In genomic region chr12:50024804-50025186, GRCh38 we compare ENCODE assay signal across 8 cellular contexts. TPM values are rescaled to one million over a fixed set of nuclear protein-coding genes. Genes with fewer than 3 reads are reported as not detected.
DNase-seq lines count a peak whose midpoint lies in the region; ATAC-seq and TF ChIP-seq lines count a peak whose summit lies in the region.

No MANE protein-coding gene starts in this region.

- TSS peak; percentile 48 for BruUV-seq in Caco-2 (replicated peaks; lab: Mats Ljungman, UMichigan)

- H3K36me3 ChIP-seq in Caco-2 (ENCODE audit: control insufficient read depth, insufficient read depth, low read length), result no peaks in the 10 kb centered on the region

- intact Hi-C loops in Caco-2 (cut with micrococcal nuclease; ENCODE audit: unreplicated experiment) (loop anchor here (1.0 kb wide), 1 partner anchor 87 kb away; no protein-coding TSS in a partner anchor), dorsolateral prefrontal cortex (cut with DNase I) (loop anchor here (5.0 kb wide), 2 partner anchors 47 to 52 kb away; partner anchors contain the start of gene AQP6 (in 1 of the 2)), natural killer cell (cut with micrococcal nuclease) (loop anchor here (1.0 kb wide), 1 partner anchor 87 kb away; no protein-coding TSS in a partner anchor)

- no peaks in the 10 kb centered on the region for H3K9me3 ChIP-seq in Caco-2

- H3K4me1 ChIP-seq in Caco-2, result peaks cover 4% of the 10 kb centered on the region

- H3K36me3 Mint-ChIP-seq in Caco-2 (ENCODE audit: insufficient read depth, unreplicated experiment), result peaks cover 17% of the 10 kb centered on the region
- H3K36me3 Mint-ChIP-seq in natural killer cell, result peaks cover 5% of the 10 kb centered on the region

- ATAC-seq in GM21529 (IDR thresholded peaks at IDR 0.05; ENCODE audit: unreplicated experiment) (peak; percentile 14), natural killer cell (peak; percentile 2 to 26 (median 4)), HG02973 (IDR thresholded peaks at IDR 0.05; ENCODE audit: unreplicated experiment) (no peak)

- DNase-seq in Caco-2 (no peak), NAMALWA (ENCODE audit: low spot score) (peak; percentile 55), dorsolateral prefrontal cortex (no peak), natural killer cell (no peak), cerebellar nuclear complex (lab: John Stamatoyannopoulos, UW) (no peak), NCI-H1694 (lab: John Stamatoyannopoulos, UW) (no peak)

- H3K27me3 ChIP-seq in Caco-2 (replicated peaks; ENCODE audit: control insufficient read depth, insufficient read depth, low read length) (no peaks in the 10 kb centered on the region), dorsolateral prefrontal cortex (no peaks in the 10 kb centered on the region)

- H3K4me1 Mint-ChIP-seq in Caco-2 (ENCODE audit: low read depth, unreplicated experiment) (peaks cover 22% of the 10 kb centered on the region), natural killer cell (peaks cover 11 to 19% of the 10 kb centered on the region in 2 donors)

- H3K4me3 Mint-ChIP-seq in Caco-2 (ENCODE audit: unreplicated experiment) (peak overlapping the region; percentile 86), natural killer cell (peak overlapping the region; percentile 97)

- H3K27ac Mint-ChIP-seq in Caco-2 (ENCODE audit: unreplicated experiment) (peak overlapping the region; percentile 92), natural killer cell (peak overlapping the region; percentile 86 to 91)

- H3K27me3 Mint-ChIP-seq in Caco-2 (ENCODE audit: insufficient read depth, unreplicated experiment), result no peaks in the 10 kb centered on the region
- no peaks in the 10 kb centered on the region for H3K27me3 Mint-ChIP-seq in natural killer cell (ENCODE audit: low read depth in 2 of 2)

- peak overlapping the region in 12 of 59 donors; percentile 24 to 92 (median 84) for H3K27ac ChIP-seq in dorsolateral prefrontal cortex

- H3K9me3 Mint-ChIP-seq in Caco-2 (ENCODE audit: unreplicated experiment), result no peaks in the 10 kb centered on the region
- peaks cover 0 to 2% of the 10 kb centered on the region in 2 donors for H3K9me3 Mint-ChIP-seq in natural killer cell

- H3K4me3 ChIP-seq in Caco-2 (ENCODE audit: low read depth, low read length) (peak overlapping the region; percentile 70), dorsolateral prefrontal cortex (peak overlapping the region; percentile 55 to 95 (median 80))

- CTCF ChIA-PET in Caco-2 (lab: Charles Lee), result interaction anchor here (0.6 to 2.0 kb wide), 6 partner anchors 11 to 158 kb away, joined by 3 to 12 read pairs (median 4); no protein-coding TSS in a partner anchor

- TF ChIP-seq CTCF in Caco-2 (IDR thresholded peaks at IDR 0.05; ENCODE audit: insufficient read depth in 1 of 2, low read depth in 1 of 2, low read length in 1 of 2, severe bottlenecking in 1 of 2, unreplicated experiment in 1 of 2) (no peak), dorsolateral prefrontal cortex (IDR thresholded peaks at IDR 0.05 in 54 of 56, conservative IDR thresholded peaks at IDR 0.05 in 2 of 56; ENCODE audit: low read depth in 1 of 56, partially characterized antibody in 56 of 56) (no peak), natural killer cell (IDR thresholded peaks at IDR 0.05) (no peak)

- POLR2A ChIA-PET in Caco-2 (lab: Charles Lee), result interaction anchor here (0.5 to 1.4 kb wide), 12 partner anchors 12 to 544 kb away, joined by 3 to 8 read pairs (median 4); partner anchors contain the start of genes COX14, NCKAP5L and SMARCD1

RNA-seq across cellular contexts. Expression of gene RACGAP1, which starts 0.5 kb away (rescaled TPM):
- total RNA-seq in Caco-2 (2022), result 122 and 131 TPM in 2 replicates
- total RNA-seq in dorsolateral prefrontal cortex, result 10 to 100 TPM in 117 of 120 experiments, 1 to 10 TPM in 3; 9.2 to 27.7 (median 16.1) TPM
- 10 to 100 TPM in 1 of 3 donors, 1 to 10 TPM in 2; 6.1 to 11.6 (median 8.7) TPM for total RNA-seq in natural killer cell

RNA-seq across cellular contexts. Expression of gene ASIC1, which starts 32.6 kb away (rescaled TPM):
- total RNA-seq in Caco-2 (2022) (15.6 and 17.8 TPM in 2 replicates), dorsolateral prefrontal cortex (10 to 100 TPM; 24.4 to 56.2 (median 38.4) TPM), natural killer cell (under 1 TPM in 1 of 3 donors, not detected in 2; 0.21 TPM)

RNA-seq across cellular contexts. Expression of gene AQP6, which starts 52.0 kb away (rescaled TPM):
- total RNA-seq in Caco-2 (2022), result not detected in 2 replicates
- total RNA-seq in dorsolateral prefrontal cortex, result 1 to 10 TPM in 92 of 120 experiments, under 1 TPM in 28; 0.34 to 8.9 (median 1.6) TPM
- total RNA-seq in natural killer cell, result not detected

Comparison
In these comparisons a context has a peak if more than half of its experiments do, and no peak if none do; other contexts are left out.
1. RNA of gene ASIC1, which starts 32.6 kb away (total RNA-seq): 24.4 to 56.2 TPM in dorsolateral prefrontal cortex and 15.6 to 17.8 TPM in Caco-2; 0.21 TPM in natural killer cell; every median in the first group is over 10 times any median in the second.